In genomic region chr1:219537182-219537581, GRCh38 we compare ENCODE assay signal across 20 cellular contexts.
"Had no signal": no experiment of that assay in that cellular context is flagged by ENCODE, and none has a peak within 500 bp of the region (broad histone marks: within the 10 kb centered on the region; RNA-seq: fewer than 3 reads in every experiment).

No MANE protein-coding gene starts in this region.

- H3K27ac ChIP-seq: colonic mucosa, esophagus squamous epithelium, gastroesophageal sphincter, left ventricle myocardium inferior, sigmoid colon, thoracic aorta, upper lobe of left lung, WERI-Rb-1 had no signal

- H3K4me1 ChIP-seq: colonic mucosa, esophagus squamous epithelium, gastroesophageal sphincter, sigmoid colon, upper lobe of left lung had no signal

- H3K27me3 ChIP-seq: colonic mucosa, esophagus squamous epithelium, gastroesophageal sphincter, sigmoid colon, upper lobe of left lung had no signal

- DNase-seq: activated CD4-positive, alpha-beta T cell treated with anti-CD3 and anti-CD28 coated beads, Interleukin-2, amount 10 ng/mL, durations not matched to agents 7 days and 5 days; activated CD4-positive, CD25-positive, alpha-beta regulatory T cell treated with anti-CD3 and anti-CD28 coated beads, Interleukin-2, amount 50 U/mL, for 72 hours; activated gamma-delta T cell treated with Interleukin-2 at 50 U/mL for 16 hours; activated T-cell treated with anti-CD3 and anti-CD28 coated beads, Interleukin-2, amount 50 U/mL, for 1 hour; aorta; colonic mucosa; esophagus squamous epithelium; head of caudate nucleus; kidney; left ventricle myocardium inferior; posterior cingulate gyrus; sigmoid colon; stimulated activated CD4-positive, alpha-beta T cell treated with anti-CD3 and anti-CD28 coated beads, Interleukin-2, amount 100 ng/mL, for 48 hours; stimulated activated CD8-positive, alpha-beta memory T cell treated with anti-CD3 and anti-CD28 coated beads, Interleukin-4, amount 100 ng/mL, for 48 hours; stimulated activated naive CD4-positive, alpha-beta T cell; T-cell; upper lobe of left lung; WERI-Rb-1 had no signal

- H3K36me3 ChIP-seq: colonic mucosa, esophagus squamous epithelium, gastroesophageal sphincter, left ventricle myocardium inferior, sigmoid colon, thoracic aorta, upper lobe of left lung, WERI-Rb-1 had no signal

- H3K4me3 ChIP-seq: colonic mucosa, esophagus squamous epithelium, gastroesophageal sphincter, left ventricle myocardium inferior, sigmoid colon, thoracic aorta, upper lobe of left lung had no signal

- ATAC-seq: gastroesophageal sphincter, T-cell had no signal

- FAIRE-seq: kidney had no signal

- H3K9me3 ChIP-seq: colonic mucosa, esophagus squamous epithelium, gastroesophageal sphincter, left ventricle myocardium inferior, sigmoid colon, thoracic aorta, upper lobe of left lung had no signal
